8 cellular contexts compared by ENCODE assay signal in the genomic region with DNA sequence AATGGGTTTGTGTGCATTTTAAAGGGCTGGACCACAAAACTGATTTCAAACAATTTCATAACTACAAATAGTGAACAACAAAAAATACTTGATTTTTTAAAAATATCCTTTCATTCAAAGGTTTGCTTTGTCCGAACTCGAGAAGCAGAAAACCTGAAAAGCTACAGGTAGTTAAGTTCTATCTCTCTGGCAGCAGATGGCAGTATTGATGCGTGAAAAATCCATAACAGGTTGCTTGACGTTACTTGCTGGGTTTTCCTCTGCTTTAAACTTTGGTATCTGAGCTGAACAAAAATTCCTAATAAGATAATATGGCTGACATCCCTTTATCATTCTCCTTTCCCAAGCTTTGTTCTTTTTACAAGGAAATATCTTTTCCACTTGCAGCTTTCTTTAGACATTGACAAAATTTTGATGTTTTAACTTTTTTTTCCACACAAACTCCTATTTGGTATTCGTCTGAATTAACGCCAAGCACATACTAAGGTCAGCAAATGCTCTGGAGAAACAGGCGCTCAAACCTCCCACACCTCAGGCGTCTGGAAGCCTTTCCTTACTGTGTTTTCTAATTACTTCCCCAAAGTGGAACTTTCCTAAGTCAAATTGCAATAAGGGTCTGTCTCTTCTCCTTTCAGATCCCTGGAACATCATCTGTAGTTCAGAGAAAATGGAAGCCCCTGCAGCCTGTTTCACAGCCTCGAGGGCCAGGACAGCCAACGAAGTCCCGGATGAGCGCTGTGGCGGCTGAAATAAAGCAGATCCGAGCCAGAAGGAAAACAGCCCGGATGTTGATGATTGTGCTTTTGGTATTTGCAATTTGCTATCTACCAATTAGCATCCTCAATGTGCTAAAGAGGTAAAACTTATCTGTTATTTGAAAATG. TPM values are rescaled to one million over a fixed set of nuclear protein-coding genes. Genes with fewer than 3 reads are reported as not detected.
A peak's percentile ranks its signal among the peaks of the same experiment; 100 is the strongest.
DNase-seq lines count a peak whose midpoint lies in the region; ATAC-seq, FAIRE-seq and TF ChIP-seq lines count a peak whose summit lies in the region.

No MANE protein-coding gene starts in this region.

- peaks cover 13% of the 10 kb centered on the region for H3K4me1 ChIP-seq in Panc1 (ENCODE audit: control insufficient read depth, insufficient read depth, low read length)

- BruUV-seq in Panc1 (replicated peaks; lab: Mats Ljungman, UMichigan): no TSS peak

- H3K36me3 ChIP-seq in Panc1 (ENCODE audit: control insufficient read depth, insufficient read depth, low read length): no peaks in the 10 kb centered on the region

- H3K4me1 Mint-ChIP-seq in CD14-positive monocyte (no peaks in the 10 kb centered on the region), T-helper 17 cell (no peaks in the 10 kb centered on the region)

- H3K4me3 Mint-ChIP-seq in CD14-positive monocyte: no peak overlapping the region
- H3K4me3 Mint-ChIP-seq in T-helper 17 cell: no peak overlapping the region

- H3K27me3 Mint-ChIP-seq in CD14-positive monocyte (ENCODE audit: low read depth in 3 of 3) (peaks cover 2 to 5% (median 3%) of the 10 kb centered on the region in 3 donors), T-helper 17 cell (no peaks in the 10 kb centered on the region)

- DNase-seq in CD14-positive monocyte (ENCODE audit: low spot score) (no peak), GM19239 (ENCODE audit: insufficient read length, low spot score) (peak; percentile 1), Kasumi-1 (lab: John Stamatoyannopoulos, UW) (peak; percentile 51 to 63), Panc1 (ENCODE audit: low read depth, low spot score) (peak; percentile 42), mucosa of gallbladder (ENCODE audit: low spot score) (peak; percentile 40), cerebellar nuclear complex (lab: John Stamatoyannopoulos, UW) (no peak), T-helper 17 cell (no peak)

- peak overlapping the region; percentile 74 for H3K27ac ChIP-seq in Panc1 (ENCODE audit: low read length)

- H3K27me3 ChIP-seq in Panc1 (ENCODE audit: control insufficient read depth, insufficient read depth, low read length): peaks cover 3% of the 10 kb centered on the region; the same call in 1 of the 2 replicates

- FAIRE-seq in GM19239 (lab: Jason Lieb, UNC) (no peak), endometrium (lab: Jason Lieb, UNC) (peak; percentile 92)

- H3K9me3 ChIP-seq in Panc1 (ENCODE audit: control insufficient read depth, insufficient read depth, low read depth, low read length) (no peaks in the 10 kb centered on the region), T-helper 17 cell (ENCODE audit: control insufficient read depth, low read length, poor library complexity, severe bottlenecking) (no peaks in the 10 kb centered on the region)

- POLR2A ChIA-PET in Panc1 (lab: Charles Lee): no interaction called here

- H3K4me3 ChIP-seq in Panc1 (ENCODE audit: low read depth in 2 of 2, low read length in 2 of 2): no peak overlapping the region

- intact Hi-C loops in CD14-positive monocyte (cut with micrococcal nuclease) (no loop called here), Panc1 (cut with micrococcal nuclease; ENCODE audit: unreplicated experiment) (loop anchor here (2.0 to 5.0 kb wide), 3 partner anchors 606 to 1015 kb away; no protein-coding TSS in a partner anchor)

- H3K27ac Mint-ChIP-seq in CD14-positive monocyte: no peak overlapping the region
- no peak overlapping the region for H3K27ac Mint-ChIP-seq in T-helper 17 cell

- in situ Hi-C loops in Panc1 (cut with HindIII; ENCODE audit: low pct_unique_long_range_greater_than_20kb, low sequenced_read_pairs): no loop called here

- ATAC-seq in Panc1 (peak; percentile 85), T-helper 17 cell (no peak)

- CTCF ChIA-PET in Panc1 (lab: Charles Lee): interaction anchor here (0.5 to 1.4 kb wide), 10 partner anchors 16 to 1016 kb away, joined by 3 to 7 read pairs (median 3); no protein-coding TSS in a partner anchor

- no peaks in the 10 kb centered on the region for H3K36me3 Mint-ChIP-seq in CD14-positive monocyte
- no peaks in the 10 kb centered on the region for H3K36me3 Mint-ChIP-seq in T-helper 17 cell (ENCODE audit: low read depth)

- no peaks in the 10 kb centered on the region for H3K9me3 Mint-ChIP-seq in CD14-positive monocyte

- TF ChIP-seq CTCF in CD14-positive monocyte (IDR thresholded peaks at IDR 0.05) (peak; percentile 28), Panc1 (IDR thresholded peaks at IDR 0.05) (peak; percentile 76; the same call in 1 of the 2 replicates)

RNA-seq across cellular contexts. Expression of a gene that starts 50.3 kb away (rescaled TPM):
- not detected for polyA plus RNA-seq in CD14-positive monocyte
- not detected for total RNA-seq in Panc1 (2021; ENCODE audit: unreplicated experiment)
- not detected for polyA plus RNA-seq in Panc1 (2012; ENCODE audit: insufficient read length)
- not detected for total RNA-seq in mucosa of gallbladder
- total RNA-seq in T-helper 17 cell: not detected

Comparison
In these comparisons a context has a peak if more than half of its experiments do, and no peak if none do; other contexts are left out.
1. DNase-seq: peak in GM19239 (single experiment), Kasumi-1 (2 of 2), Panc1 (single experiment) and mucosa of gallbladder (single experiment); none in CD14-positive monocyte (single experiment), cerebellar nuclear complex (0 of 2) and T-helper 17 cell (0 of 3).